In the genomic region with DNA sequence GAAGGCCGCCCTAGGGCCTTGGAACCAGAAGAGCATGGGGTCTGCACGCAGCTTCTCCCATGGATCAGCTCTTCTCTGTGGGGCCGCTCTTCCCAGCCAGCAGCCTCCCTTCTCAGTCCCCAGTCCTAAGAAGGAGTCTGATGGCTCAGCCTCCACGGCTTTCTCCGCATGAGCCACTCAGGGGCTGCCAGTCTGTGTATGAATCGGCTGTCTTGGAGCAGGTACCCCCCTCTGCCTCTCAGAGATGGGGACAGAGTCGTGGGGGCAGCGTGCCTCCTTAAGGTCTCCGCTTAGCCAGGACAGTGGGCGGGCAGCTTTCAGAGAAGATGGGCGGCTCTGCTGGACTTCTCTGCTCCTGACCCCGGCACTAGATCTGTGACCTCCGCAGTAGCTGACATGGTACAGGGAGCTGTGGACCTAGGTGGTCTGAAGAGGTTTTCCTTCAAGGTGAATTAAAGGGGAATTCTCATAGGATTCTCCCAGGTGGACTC, we compare ENCODE assay signal across 15 cellular contexts. TPM values are rescaled to one million over a fixed set of nuclear protein-coding genes. Genes with fewer than 3 reads are reported as not detected.
DNase-seq lines count a peak whose midpoint lies in the region; ATAC-seq and TF ChIP-seq lines count a peak whose summit lies in the region.
"Had no signal": no experiment of that assay in that cellular context is flagged by ENCODE, and none has a peak within 500 bp of the region (broad histone marks: within the 10 kb centered on the region; RNA-seq: fewer than 3 reads in every experiment).

No MANE protein-coding gene starts in this region.

- H2BK5ac ChIP-seq in mesenchymal stem cell (ENCODE audit: low read depth, low read length, poor library complexity, severe bottlenecking), result no peak overlapping the region

- no peak overlapping the region for H3K18ac ChIP-seq in mesenchymal stem cell (ENCODE audit: low read depth in 1 of 2, low read length in 2 of 2)

- no peak for DNase-seq in GM12864 (ENCODE audit: low read depth)
- DNase-seq in mesenteric fat pad (ENCODE audit: low spot score), result peak; percentile 62
- no peak for DNase-seq in A673 (ENCODE audit: low spot score)
- no peak for DNase-seq in endodermal cell
- DNase-seq in caudate nucleus (lab: John Stamatoyannopoulos, UW), result no peak
- no peak for DNase-seq in mesenchymal stem cell
- DNase-seq: activated effector memory CD4-positive, alpha-beta T cell treated with Interleukin-2 at 50 U/mL for 16 hours; GOT3; Right ventricle myocardium superior had no signal

- H2BK15ac ChIP-seq in mesenchymal stem cell (ENCODE audit: low read depth, poor library complexity, severe bottlenecking), result no peak overlapping the region

- no peaks in the 10 kb centered on the region for H4K20me1 ChIP-seq in OCI-LY1 (ENCODE audit: insufficient read depth, low read length)

- H3K4me3 Mint-ChIP-seq in endodermal cell, result no peak overlapping the region

- CTCF ChIA-PET in A673 (lab: Charles Lee), result no interaction called here

- no peak overlapping the region for H2AK5ac ChIP-seq in mesenchymal stem cell (ENCODE audit: low read length, severe bottlenecking)

- H3K9me3 Mint-ChIP-seq in endodermal cell, result no peaks in the 10 kb centered on the region

- no peak overlapping the region for H4K8ac ChIP-seq in mesenchymal stem cell (ENCODE audit: low read length)

- intact Hi-C loops in A673 (cut with micrococcal nuclease; ENCODE audit: unreplicated experiment), result no loop called here

- POLR2A ChIA-PET in A673 (lab: Charles Lee; ENCODE audit: low non-redundant PET), result no interaction called here

- H3K27me3 Mint-ChIP-seq in endodermal cell (ENCODE audit: insufficient read depth), result no peaks in the 10 kb centered on the region

- H3K9me2 ChIP-seq in OCI-LY1 (ENCODE audit: low read depth, low read length), result no peaks in the 10 kb centered on the region

- H3K9me3 ChIP-seq in OCI-LY1 (ENCODE audit: low read length) (no peaks in the 10 kb centered on the region), A673 (ENCODE audit: low read depth, low read length, poor library complexity, severe bottlenecking) (no peaks in the 10 kb centered on the region), endodermal cell (ENCODE audit: control insufficient read depth, low read length) (no peaks in the 10 kb centered on the region), mesenchymal stem cell (ENCODE audit: control insufficient read depth, low read length) (no peaks in the 10 kb centered on the region)
- H3K9me3 ChIP-seq: thoracic aorta had no signal

- H3K27ac ChIP-seq in OCI-LY1 (ENCODE audit: low read depth, low read length, poor library complexity, severe bottlenecking) (peak overlapping the region; percentile 95), A673 (ENCODE audit: low read depth, low read length, poor library complexity, severe bottlenecking) (no peak overlapping the region), endodermal cell (ENCODE audit: low read depth, low read length) (no peak overlapping the region), caudate nucleus (ENCODE audit: low read depth, low read length) (no peak overlapping the region), mesenchymal stem cell (ENCODE audit: low read length, poor library complexity, severe bottlenecking) (no peak overlapping the region)
- H3K27ac ChIP-seq: epithelial cell of prostate had no signal

- H3K4me1 ChIP-seq in OCI-LY1 (ENCODE audit: insufficient read depth, low read length, severe bottlenecking), result peaks cover 96% of the 10 kb centered on the region
- H3K4me1 ChIP-seq in A673 (ENCODE audit: insufficient read depth, low read length, poor library complexity, severe bottlenecking), result no peaks in the 10 kb centered on the region
- no peaks in the 10 kb centered on the region for H3K4me1 ChIP-seq in endodermal cell (ENCODE audit: control insufficient read depth, insufficient read depth, low read length)
- H3K4me1 ChIP-seq in mesenchymal stem cell (ENCODE audit: control insufficient read depth, insufficient read depth, low read depth, low read length), result no peaks in the 10 kb centered on the region

- no TSS peak for BruUV-seq in A673 (replicated peaks; lab: Mats Ljungman, UMichigan)

- no peak overlapping the region for H4K91ac ChIP-seq in mesenchymal stem cell (ENCODE audit: low read length)

- H3K14ac ChIP-seq in mesenchymal stem cell (ENCODE audit: low read length in 2 of 2), result peak overlapping the region in 1 of 2 experiments; percentile 3

- H3K9ac ChIP-seq in OCI-LY1 (ENCODE audit: low read length) (peak overlapping the region; percentile 64; the same call in 1 of the 2 replicates), endodermal cell (ENCODE audit: extremely low read depth, low read length, poor library complexity, severe bottlenecking) (no peak overlapping the region), mesenchymal stem cell (ENCODE audit: low read length) (no peak overlapping the region)

- ATAC-seq in GM21526 (IDR thresholded peaks at IDR 0.05; ENCODE audit: low FRiP score, unreplicated experiment), result peak; percentile 0

- no peak overlapping the region for H3K27ac Mint-ChIP-seq in endodermal cell

- H3K79me1 ChIP-seq in mesenchymal stem cell (replicated peaks; ENCODE audit: low read length, poor library complexity, severe bottlenecking), result no peaks in the 10 kb centered on the region

- peaks cover 6% of the 10 kb centered on the region; the same call in 1 of the 2 replicates for H3F3A ChIP-seq in OCI-LY1 (ENCODE audit: insufficient read depth, low read length)

- no peaks in the 10 kb centered on the region for H3K79me2 ChIP-seq in OCI-LY1 (ENCODE audit: insufficient read depth, low read length)

- H3K4me3 ChIP-seq in GM12864 (ENCODE audit: low read depth, low read length), result peak overlapping the region; percentile 45
- no peak overlapping the region for H3K4me3 ChIP-seq in OCI-LY1 (ENCODE audit: low read depth, low read length, poor library complexity, severe bottlenecking)
- H3K4me3 ChIP-seq in A673 (ENCODE audit: low read depth, low read length, poor library complexity, severe bottlenecking), result no peak overlapping the region
- H3K4me3 ChIP-seq in endodermal cell (ENCODE audit: low read length), result no peak overlapping the region
- H3K4me3 ChIP-seq in mesenchymal stem cell (ENCODE audit: insufficient read depth in 1 of 2, low read depth in 1 of 2, low read length in 2 of 2), result no peak overlapping the region
- H3K4me3 ChIP-seq: smooth muscle cell, thoracic aorta had no signal

- no peak overlapping the region for H3K4ac ChIP-seq in mesenchymal stem cell (ENCODE audit: low read depth in 1 of 2, low read length in 2 of 2)

- peak overlapping the region in 1 of 2 experiments; percentile 23 for H3K23ac ChIP-seq in mesenchymal stem cell (ENCODE audit: low read length in 2 of 2)

- H3K4me1 Mint-ChIP-seq in endodermal cell, result peaks cover 5% of the 10 kb centered on the region

- H3K36me3 ChIP-seq in OCI-LY1 (ENCODE audit: insufficient read depth, low read length) (peaks cover 18% of the 10 kb centered on the region; the same call in 1 of the 2 replicates), A673 (ENCODE audit: insufficient read depth, low read length, poor library complexity, severe bottlenecking) (no peaks in the 10 kb centered on the region), endodermal cell (ENCODE audit: control insufficient read depth, insufficient read depth, low read length) (no peaks in the 10 kb centered on the region), mesenchymal stem cell (ENCODE audit: control insufficient read depth in 1 of 2, insufficient read depth in 2 of 2, low read depth in 1 of 2, low read length in 2 of 2) (no peaks in the 10 kb centered on the region)
- H3K36me3 ChIP-seq: thoracic aorta had no signal

- no peaks in the 10 kb centered on the region for H3K36me3 Mint-ChIP-seq in endodermal cell (ENCODE audit: low read depth)

- WGBS in endodermal cell (ENCODE audit: insufficient coverage in 1 of 2, insufficient read length in 1 of 2), 2 experiments, result 93 to 100% methylated on average over 5 to 13 of the region's 13 CpGs
- 90% methylated on average over 13 of the region's 13 CpGs for WGBS in mesenchymal stem cell

- H2BK120ac ChIP-seq in mesenchymal stem cell (ENCODE audit: low read depth, low read length), result no peak overlapping the region

- no peak overlapping the region for H2BK12ac ChIP-seq in mesenchymal stem cell (ENCODE audit: low read length in 2 of 2)

- H2AFZ ChIP-seq in OCI-LY1 (ENCODE audit: low read length) (no peak overlapping the region), mesenchymal stem cell (ENCODE audit: low read depth, low read length) (no peak overlapping the region)

- H3K4me2 ChIP-seq in OCI-LY1 (ENCODE audit: low read length) (peak overlapping the region; percentile 57; the same call in 1 of the 2 replicates), mesenchymal stem cell (ENCODE audit: low read length, poor library complexity, severe bottlenecking) (no peak overlapping the region)
- H3K4me2 ChIP-seq: smooth muscle cell had no signal

- TF ChIP-seq CTCF in GM12864 (IDR thresholded peaks at IDR 0.05; ENCODE audit: low read depth, low read length, missing control alignments) (no peak), OCI-LY1 (IDR thresholded peaks at IDR 0.05; ENCODE audit: low read length) (no peak), A673 (conservative IDR thresholded peaks at IDR 0.05; ENCODE audit: low read depth, low read length) (no peak), endodermal cell (conservative IDR thresholded peaks at IDR 0.05) (no peak)

- H3K27me3 ChIP-seq in OCI-LY1 (ENCODE audit: insufficient read depth, low read length) (no peaks in the 10 kb centered on the region), A673 (replicated peaks; ENCODE audit: insufficient read depth, low read depth, low read length, poor library complexity) (no peaks in the 10 kb centered on the region), endodermal cell (ENCODE audit: control insufficient read depth, insufficient read depth, low read length, poor library complexity, severe bottlenecking) (no peaks in the 10 kb centered on the region), mesenchymal stem cell (ENCODE audit: control insufficient read depth in 1 of 2, insufficient read depth in 1 of 2, low read length in 2 of 2) (peaks cover 32 to 67% of the 10 kb centered on the region in 2 experiments)

RNA-seq across cellular contexts. Expression of gene INPP5D, which starts 21.6 kb away (rescaled TPM):
- total RNA-seq in mesenteric fat pad (28.8 TPM), A673 (2021) (2.3 and 3.0 TPM in 2 replicates), endodermal cell (1 to 10 TPM in 1 of 2 donors, under 1 TPM in 1; 0.66 to 3.0 TPM)
- 4.5 TPM for polyA plus RNA-seq in endodermal cell (2013, experiment 1 of 2)
- polyA plus RNA-seq in endodermal cell (2013, experiment 2 of 2), result 3.7 TPM
- polyA plus RNA-seq in mesenchymal stem cell (2013, experiment 1 of 2), result 0.08 TPM
- polyA plus RNA-seq in mesenchymal stem cell (2013, experiment 2 of 2), result 0.15 TPM

RNA-seq across cellular contexts. Expression of gene NEU2, which starts 49.3 kb away (rescaled TPM):
- total RNA-seq in mesenteric fat pad (not detected), A673 (2021) (not detected in 2 replicates), endodermal cell (not detected)
- polyA plus RNA-seq in endodermal cell (2013, experiment 1 of 2), result not detected
- not detected for polyA plus RNA-seq in endodermal cell (2013, experiment 2 of 2)
- not detected for polyA plus RNA-seq in mesenchymal stem cell (2013, experiment 1 of 2)
- not detected for polyA plus RNA-seq in mesenchymal stem cell (2013, experiment 2 of 2)
- total RNA-seq: LHCN-M2, Right ventricle myocardium superior, thoracic aorta had no signal
- polyA plus RNA-seq: smooth muscle cell had no signal
